1 cellular context compared by ENCODE assay signal in genomic region chr19:40056505-40056904, GRCh38.
TF ChIP-seq lines count a peak whose summit lies in the region.

No MANE protein-coding gene starts in this region.

TF ChIP-seq in H1, 55 proteins besides CTCF, POLR2A, EP300 and RAD21:
- TF ChIP-seq BRCA1 (IDR thresholded peaks at IDR 0.05; ENCODE audit: low read depth, low read length) (no peak), SRF (IDR thresholded peaks at IDR 0.05; ENCODE audit: low read depth, low read length) (no peak), TBP (IDR thresholded peaks at IDR 0.05; ENCODE audit: low read depth, low read length) (no peak), TAF7 (optimal IDR thresholded peaks at IDR 0.05; ENCODE audit: borderline replicate concordance, low read depth, low read length) (no peak), CEBPB (IDR thresholded peaks at IDR 0.05; ENCODE audit: low read depth, low read length) (no peak), ASH2L (IDR thresholded peaks at IDR 0.05; ENCODE audit: low read length) (no peak), YY1 (IDR thresholded peaks at IDR 0.05; ENCODE audit: low read depth, low read length) (no peak), TCF12 (IDR thresholded peaks at IDR 0.05; ENCODE audit: low read depth, low read length) (no peak), EGR1 (IDR thresholded peaks at IDR 0.05; ENCODE audit: borderline replicate concordance, low read depth, low read length) (no peak)
- TF ChIP-seq, protein P1, sequence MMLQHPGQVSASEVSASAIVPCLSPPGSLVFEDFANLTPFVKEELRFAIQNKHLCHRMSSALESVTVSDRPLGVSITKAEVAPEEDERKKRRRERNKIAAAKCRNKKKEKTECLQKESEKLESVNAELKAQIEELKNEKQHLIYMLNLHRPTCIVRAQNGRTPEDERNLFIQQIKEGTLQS (IDR thresholded peaks at IDR 0.05; ENCODE audit: insufficient read depth, low read depth, low read length): no peak
